Comparison of ENCODE assay signal across 21 cellular contexts in genomic region chr7:135717686-135718085, GRCh38. TPM values are rescaled to one million over a fixed set of nuclear protein-coding genes. Genes with fewer than 3 reads are reported as not detected.
"Had no signal": no experiment of that assay in that cellular context is flagged by ENCODE, and none has a peak within 500 bp of the region (broad histone marks: within the 10 kb centered on the region; RNA-seq: fewer than 3 reads in every experiment).

No MANE protein-coding gene starts in this region.

- H3K9ac ChIP-seq: neural progenitor cell had no signal

- DNase-seq: activated CD4-positive, alpha-beta T cell treated with anti-CD3 and anti-CD28 coated beads, Interleukin-2, amount 10 ng/mL, durations not matched to agents 7 days and 5 days; activated CD8-positive, alpha-beta T cell treated with anti-CD3 and anti-CD28 coated beads, Interleukin-2, amount 10 ng/mL, durations not matched to agents 7 days and 5 days; activated naive CD4-positive, alpha-beta T cell treated with Interleukin-2 at 50 U/mL for 16 hours; activated T-cell treated with anti-CD3 and anti-CD28 coated beads, Interleukin-2, amount 50 U/mL, for 24 hours; body of pancreas; effector CD8-positive, alpha-beta T cell; heart right ventricle; kidney glomerular epithelial cell; mucosa of descending colon; naive thymus-derived CD4-positive, alpha-beta T cell; stimulated activated CD4-positive, alpha-beta T cell treated with anti-CD3 and anti-CD28 coated beads, Interleukin-2, amount 100 ng/mL, for 24 hours; stimulated activated naive CD4-positive, alpha-beta T cell treated with Interleukin-2 at 50 U/mL for 16 hours; thyroid gland had no signal

- H3K9me3 ChIP-seq: body of pancreas, gastroesophageal sphincter, heart right ventricle, mucosa of descending colon, prostate gland, right atrium auricular region, thyroid gland had no signal

- H3K27ac ChIP-seq: body of pancreas, gastroesophageal sphincter, heart right ventricle, neural progenitor cell, prostate gland, right atrium auricular region, thyroid gland had no signal

- H3K4me1 ChIP-seq: body of pancreas, prostate gland had no signal

- H3K27me3 ChIP-seq: body of pancreas, heart right ventricle, neural progenitor cell, right atrium auricular region, thyroid gland had no signal

- H3K4me3 ChIP-seq: body of pancreas, gastroesophageal sphincter, heart right ventricle, mucosa of descending colon, neural progenitor cell, prostate gland, right atrium auricular region, thyroid gland had no signal

- H3K4me2 ChIP-seq: neural progenitor cell had no signal

- H2AFZ ChIP-seq: neural progenitor cell had no signal

- FAIRE-seq: urothelium cell line had no signal

- H3K36me3 ChIP-seq: gastroesophageal sphincter, heart right ventricle, neural progenitor cell, prostate gland, right atrium auricular region, thyroid gland had no signal

- ATAC-seq: activated CD4-positive, CD25-positive, alpha-beta regulatory T cell treated with anti-CD3 and anti-CD28 coated beads, Interleukin-2, amount 50 U/mL, for 24 hours; activated CD8-positive, alpha-beta T cell treated with anti-CD3 and anti-CD28 coated beads, Interleukin-2, amount 10 ng/mL, durations not matched to agents 7 days and 5 days; body of pancreas; esophagus mucosa; gastroesophageal sphincter; heart right ventricle; mucosa of descending colon; naive thymus-derived CD4-positive, alpha-beta T cell had no signal

RNA-seq across cellular contexts. Expression of gene SLC13A4, which starts 10.3 kb away (rescaled TPM):
- total RNA-seq: activated CD4-positive, alpha-beta T cell treated with anti-CD3 and anti-CD28 coated beads, Interleukin-2, amount 10 ng/mL, durations not matched to agents 7 days and 5 days; activated CD8-positive, alpha-beta T cell treated with anti-CD3 and anti-CD28 coated beads, Interleukin-2, amount 10 ng/mL, durations not matched to agents 7 days and 5 days; activated T-helper 2 cell treated with anti-CD3 and anti-CD28 coated beads, Interferon-gamma antibody, Interleukin-2, Interleukin-4, amounts not matched to agents 10 μg/mL and 5 μg/mL and 100 μg/mL, durations not matched to agents 14 hours and 24 hours and 36 hours; body of pancreas; mucosa of descending colon; naive thymus-derived CD4-positive, alpha-beta T cell had no signal

RNA-seq across cellular contexts. Expression of gene FAM180A, which starts 30.9 kb away (rescaled TPM):
- total RNA-seq: activated CD4-positive, alpha-beta T cell treated with anti-CD3 and anti-CD28 coated beads, Interleukin-2, amount 10 ng/mL, durations not matched to agents 7 days and 5 days; activated CD8-positive, alpha-beta T cell treated with anti-CD3 and anti-CD28 coated beads, Interleukin-2, amount 10 ng/mL, durations not matched to agents 7 days and 5 days; activated T-helper 2 cell treated with anti-CD3 and anti-CD28 coated beads, Interferon-gamma antibody, Interleukin-2, Interleukin-4, amounts not matched to agents 10 μg/mL and 5 μg/mL and 100 μg/mL, durations not matched to agents 14 hours and 24 hours and 36 hours; naive thymus-derived CD4-positive, alpha-beta T cell had no signal
- polyA plus RNA-seq: naive thymus-derived CD4-positive, alpha-beta T cell had no signal
